In the genomic region with DNA sequence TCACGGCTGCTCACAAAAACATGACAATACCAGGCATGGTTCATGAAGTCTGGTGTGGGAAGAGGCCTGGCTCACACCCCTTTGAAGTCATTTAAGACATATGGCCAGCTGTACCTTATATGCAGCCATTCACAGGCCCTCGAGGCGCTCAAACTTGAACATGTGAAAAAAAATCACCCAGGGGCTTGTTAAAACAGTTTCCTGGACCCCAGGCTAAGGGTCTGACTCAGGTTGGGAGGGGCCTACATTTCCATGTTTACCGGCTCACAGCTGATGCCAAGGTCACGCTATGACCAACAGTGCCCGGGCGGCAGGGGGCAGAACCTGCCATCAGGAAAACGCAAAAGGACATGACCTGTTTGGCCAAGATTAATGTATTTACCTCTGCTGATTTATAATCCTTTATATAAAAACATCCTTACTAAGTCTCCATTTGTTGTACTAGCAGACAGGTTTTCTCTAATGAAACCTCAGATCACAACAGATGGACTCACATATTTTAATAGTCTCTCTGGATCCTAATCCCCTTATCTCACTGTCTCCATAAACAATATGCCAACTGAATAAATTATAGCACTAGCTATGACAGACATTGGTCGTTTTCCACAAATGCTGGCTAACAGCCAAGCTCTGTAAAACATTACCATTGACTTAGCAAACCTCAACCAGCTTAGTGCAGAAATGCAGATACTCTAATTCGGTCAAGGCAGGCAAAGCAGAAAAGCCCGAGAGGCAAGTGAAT, we compare ENCODE assay signal across 9 cellular contexts. TPM values are rescaled to one million over a fixed set of nuclear protein-coding genes. Genes with fewer than 3 reads are reported as not detected.
DNase-seq lines count a peak whose midpoint lies in the region; ATAC-seq and TF ChIP-seq lines count a peak whose summit lies in the region.
"Had no signal": no experiment of that assay in that cellular context is flagged by ENCODE, and none has a peak within 500 bp of the region (broad histone marks: within the 10 kb centered on the region; RNA-seq: fewer than 3 reads in every experiment).

No MANE protein-coding gene starts in this region.

- no peaks in the 10 kb centered on the region for H3K9me3 ChIP-seq in CD4-positive, alpha-beta T cell (ENCODE audit: control insufficient read depth, low read length)
- H3K9me3 ChIP-seq in Loucy (ENCODE audit: insufficient read depth, low read depth, low read length) (no peaks in the 10 kb centered on the region), SK-N-SH (no peaks in the 10 kb centered on the region)

- H2AFZ ChIP-seq in Loucy (ENCODE audit: low read length) (no peak overlapping the region), SK-N-SH (ENCODE audit: low read depth) (no peak overlapping the region)

- no peaks in the 10 kb centered on the region for H3K9me3 Mint-ChIP-seq in CD4-positive, alpha-beta T cell
- H3K9me3 Mint-ChIP-seq: dendritic cell treated with granulocyte-macrophage colony-stimulating factor and Interleukin-4, amounts not matched to agents 40 ng/mL and 50 ng/mL, for 4 days had no signal

- H3K36me3 Mint-ChIP-seq in CD4-positive, alpha-beta T cell (ENCODE audit: low read depth) = peaks cover 54% of the 10 kb centered on the region

- intact Hi-C loops in CD4-positive, alpha-beta T cell (cut with DNase I, micrococcal nuclease) = loop anchor here in 1 of 2 experiments (10.0 kb wide), 1 partner anchor 84 kb away; no protein-coding TSS in a partner anchor

- no peak overlapping the region for H3K27ac Mint-ChIP-seq in CD4-positive, alpha-beta T cell
- H3K27ac Mint-ChIP-seq: dendritic cell treated with granulocyte-macrophage colony-stimulating factor and Interleukin-4, amounts not matched to agents 40 ng/mL and 50 ng/mL, for 4 days had no signal

- no peaks in the 10 kb centered on the region for H3K9me2 ChIP-seq in Loucy (replicated peaks; ENCODE audit: low read depth, low read length)
- H3K9me2 ChIP-seq in SK-N-SH = no peaks in the 10 kb centered on the region

- H3K4me3 ChIP-seq in Loucy (ENCODE audit: low read length, poor library complexity, severe bottlenecking) = peak overlapping the region; percentile 0
- no peak overlapping the region; a peak in 1 of 4 replicates for H3K4me3 ChIP-seq in SK-N-SH (ENCODE audit: low read depth in 2 of 2, low read length in 1 of 2)
- no peak overlapping the region for H3K4me3 ChIP-seq in fibroblast of pulmonary artery (replicated peaks; ENCODE audit: low read depth, low read length)
- H3K4me3 ChIP-seq in retinal pigment epithelial cell (ENCODE audit: low read length) = no peak overlapping the region

- H3K9ac ChIP-seq in Loucy (ENCODE audit: low read depth, low read length, poor library complexity, severe bottlenecking) (no peak overlapping the region), SK-N-SH (no peak overlapping the region)

- 26% methylated on average over 11 of the region's 11 CpGs for WGBS in SK-N-SH (ENCODE audit: low lambda C conversion rate)

- H3K4me1 ChIP-seq in Loucy (ENCODE audit: insufficient read depth, low read length, poor library complexity, severe bottlenecking) (peaks cover 55% of the 10 kb centered on the region), SK-N-SH (ENCODE audit: control insufficient read depth in 1 of 2, insufficient read depth in 2 of 2, low read depth in 1 of 2, low read length in 1 of 2) (peaks cover 28 to 38% of the 10 kb centered on the region in 2 experiments; a peak in 3 of 4 replicates)

- H3K79me2 ChIP-seq in Loucy (ENCODE audit: insufficient read depth, low read length) (peaks cover 89% of the 10 kb centered on the region), SK-N-SH (ENCODE audit: insufficient read depth) (peaks cover 97% of the 10 kb centered on the region)

- ATAC-seq in CD4-positive, alpha-beta T cell (ENCODE audit: poor library complexity) = no peak
- ATAC-seq in HG02798 (IDR thresholded peaks at IDR 0.05; ENCODE audit: poor library complexity, unreplicated experiment) = no peak
- ATAC-seq in HG03378 (IDR thresholded peaks at IDR 0.05; ENCODE audit: unreplicated experiment) = no peak
- no peak for ATAC-seq in GM19395 (IDR thresholded peaks at IDR 0.05; ENCODE audit: unreplicated experiment)

- CTCF ChIA-PET in CD4-positive, alpha-beta T cell (lab: Charles Lee) = no interaction called here
- CTCF ChIA-PET in SK-N-SH (lab: Yijun Ruan, JAX) = interaction anchor here (0.6 to 2.2 kb wide), 11 partner anchors 8 to 201 kb away, joined by 3 to 7 read pairs (median 3); a partner anchor contains a TSS

- no peak overlapping the region for H3K27ac ChIP-seq in CD4-positive, alpha-beta T cell (ENCODE audit: low read depth, low read length)
- H3K27ac ChIP-seq in SK-N-SH (ENCODE audit: low read depth in 2 of 2, low read length in 1 of 2) = peak overlapping the region; percentile 41 to 97

- peaks cover 14% of the 10 kb centered on the region; the same call in 1 of the 2 replicates for H3F3A ChIP-seq in Loucy (ENCODE audit: low read depth)
- H3F3A ChIP-seq in SK-N-SH (replicated peaks; ENCODE audit: insufficient read depth) = peaks cover 12% of the 10 kb centered on the region

- no peaks in the 10 kb centered on the region for H3K36me3 ChIP-seq in Loucy (ENCODE audit: insufficient read depth, low read length)
- H3K36me3 ChIP-seq in SK-N-SH (replicated peaks in 1 of 2; ENCODE audit: control insufficient read depth in 1 of 2, insufficient read depth in 2 of 2, low read length in 1 of 2) = no peaks in the 10 kb centered on the region

- H3K4me1 Mint-ChIP-seq in CD4-positive, alpha-beta T cell (ENCODE audit: low read depth) = peaks cover 94% of the 10 kb centered on the region

- peak overlapping the region; percentile 1 for H3K4me3 Mint-ChIP-seq in CD4-positive, alpha-beta T cell
- H3K4me3 Mint-ChIP-seq: dendritic cell treated with granulocyte-macrophage colony-stimulating factor and Interleukin-4, amounts not matched to agents 40 ng/mL and 50 ng/mL, for 4 days had no signal

- no peaks in the 10 kb centered on the region for H3K27me3 ChIP-seq in CD4-positive, alpha-beta T cell (ENCODE audit: control insufficient read depth, insufficient read depth, low read length)
- H3K27me3 ChIP-seq in Loucy (ENCODE audit: insufficient read depth, low read length, poor library complexity, severe bottlenecking) (no peaks in the 10 kb centered on the region), SK-N-SH (ENCODE audit: insufficient read depth) (no peaks in the 10 kb centered on the region)

- H3K27me3 Mint-ChIP-seq in CD4-positive, alpha-beta T cell = no peaks in the 10 kb centered on the region
- H3K27me3 Mint-ChIP-seq: dendritic cell treated with granulocyte-macrophage colony-stimulating factor and Interleukin-4, amounts not matched to agents 40 ng/mL and 50 ng/mL, for 4 days had no signal

- H3K4me2 ChIP-seq in Loucy (ENCODE audit: low read depth, low read length, poor library complexity, severe bottlenecking) = peak overlapping the region; percentile 55
- H3K4me2 ChIP-seq in SK-N-SH = peak overlapping the region; percentile 44; the same call in 1 of the 2 replicates

- peak; percentile 25 for TF ChIP-seq RAD21 in SK-N-SH (IDR thresholded peaks at IDR 0.05; ENCODE audit: low read length)

- no peak for DNase-seq in CD4-positive, alpha-beta T cell
- DNase-seq in SK-N-SH (peak; percentile 72), fibroblast of pulmonary artery (ENCODE audit: low read depth) (peak; percentile 59), retinal pigment epithelial cell (ENCODE audit: low read depth) (peak; percentile 79)

- POLR2A ChIA-PET in CD4-positive, alpha-beta T cell (lab: Charles Lee) = interaction anchor here (1.0 to 1.7 kb wide), 2 partner anchors 10 to 14 kb away, joined by 3 to 7 read pairs; no protein-coding TSS in a partner anchor
- POLR2A ChIA-PET in SK-N-SH (lab: Yijun Ruan, JAX) = interaction anchor here (0.9 kb wide), 1 partner anchor 200 kb away, joined by 3 read pairs; a partner anchor contains a TSS

- peak in 1 of 2 experiments; percentile 84; a peak in 2 of 4 replicates for TF ChIP-seq EP300 in SK-N-SH (IDR thresholded peaks at IDR 0.05; ENCODE audit: borderline replicate concordance in 1 of 2, low read depth in 1 of 2, low read length in 1 of 2)

- H4K20me1 ChIP-seq in Loucy (ENCODE audit: insufficient read depth, low read length, poor library complexity, severe bottlenecking) = peaks cover 80% of the 10 kb centered on the region
- H4K20me1 ChIP-seq in SK-N-SH (ENCODE audit: insufficient read depth) = peaks cover 35% of the 10 kb centered on the region; the same call in 1 of the 2 replicates

- no peak for TF ChIP-seq CTCF in CD4-positive, alpha-beta T cell (IDR thresholded peaks at IDR 0.05)
- TF ChIP-seq CTCF in Loucy (conservative IDR thresholded peaks at IDR 0.05; ENCODE audit: low read length) (no peak), SK-N-SH (IDR thresholded peaks at IDR 0.05) (peak; percentile 32), fibroblast of pulmonary artery (IDR thresholded peaks at IDR 0.05; ENCODE audit: low read length, missing control alignments) (no peak), retinal pigment epithelial cell (conservative IDR thresholded peaks at IDR 0.05; ENCODE audit: low read depth, low read length) (peak; percentile 43)

TF ChIP-seq in SK-N-SH, 30 proteins besides CTCF, POLR2A, EP300 and RAD21 (continues in another document):
- TF ChIP-seq GATA2 (CRISPR knock-in tag; IDR thresholded peaks at IDR 0.05) (peak; percentile 84), EZH2phosphoT487 (IDR thresholded peaks at IDR 0.05; ENCODE audit: borderline replicate concordance, low read depth) (no peak), SMC3 (IDR thresholded peaks at IDR 0.05; ENCODE audit: low read depth, low read length) (peak; percentile 4; the same call in 1 of the 2 replicates), TAF1 (IDR thresholded peaks at IDR 0.05; ENCODE audit: borderline replicate concordance, low read depth, low read length) (no peak), MXI1 (IDR thresholded peaks at IDR 0.05; ENCODE audit: low read depth, low read length) (peak; percentile 52), POLR2AphosphoS5 (IDR thresholded peaks at IDR 0.05; ENCODE audit: low read depth, low read length) (peak; percentile 46), FOSL2 (IDR thresholded peaks at IDR 0.05; ENCODE audit: borderline replicate concordance, low read depth) (no peak)
- TF ChIP-seq, protein P1, sequence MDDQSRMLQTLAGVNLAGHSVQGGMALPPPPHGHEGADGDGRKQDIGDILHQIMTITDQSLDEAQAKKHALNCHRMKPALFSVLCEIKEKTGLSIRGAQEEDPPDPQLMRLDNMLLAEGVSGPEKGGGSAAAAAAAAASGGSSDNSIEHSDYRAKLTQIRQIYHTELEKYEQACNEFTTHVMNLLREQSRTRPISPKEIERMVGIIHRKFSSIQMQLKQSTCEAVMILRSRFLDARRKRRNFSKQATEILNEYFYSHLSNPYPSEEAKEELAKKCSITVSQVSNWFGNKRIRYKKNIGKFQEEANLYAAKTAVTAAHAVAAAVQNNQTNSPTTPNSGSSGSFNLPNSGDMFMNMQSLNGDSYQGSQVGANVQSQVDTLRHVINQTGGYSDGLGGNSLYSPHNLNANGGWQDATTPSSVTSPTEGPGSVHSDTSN (IDR thresholded peaks at IDR 0.05) = peak; percentile 78

RNA-seq across cellular contexts. Expression of a gene that starts 19.9 kb away (rescaled TPM):
- 100 to 1,000 TPM; 434 to 449 TPM for total RNA-seq in CD4-positive, alpha-beta T cell
- 84.3 and 92.0 TPM in 2 replicates for polyA plus RNA-seq in SK-N-SH (2012; rRNA removed)
- polyA plus RNA-seq in SK-N-SH (2012; cell fraction: cytosol; rRNA removed) = 62.4 and 69.7 TPM in 2 replicates
- 75.6 and 84.7 TPM in 2 replicates for polyA plus RNA-seq in SK-N-SH (2012; cell fraction: nucleus; rRNA removed)

Comparison
In these comparisons a context has a peak if more than half of its experiments do, and no peak if none do; other contexts are left out.
1. DNase-seq: peak in SK-N-SH (single experiment), fibroblast of pulmonary artery (single experiment) and retinal pigment epithelial cell (single experiment); none in CD4-positive, alpha-beta T cell (0 of 10).
2. CTCF ChIP-seq: peak in SK-N-SH (single experiment) and retinal pigment epithelial cell (single experiment); none in CD4-positive, alpha-beta T cell (single experiment), Loucy (single experiment) and fibroblast of pulmonary artery (single experiment).